19 cellular contexts compared by ENCODE assay signal in the genomic region with DNA sequence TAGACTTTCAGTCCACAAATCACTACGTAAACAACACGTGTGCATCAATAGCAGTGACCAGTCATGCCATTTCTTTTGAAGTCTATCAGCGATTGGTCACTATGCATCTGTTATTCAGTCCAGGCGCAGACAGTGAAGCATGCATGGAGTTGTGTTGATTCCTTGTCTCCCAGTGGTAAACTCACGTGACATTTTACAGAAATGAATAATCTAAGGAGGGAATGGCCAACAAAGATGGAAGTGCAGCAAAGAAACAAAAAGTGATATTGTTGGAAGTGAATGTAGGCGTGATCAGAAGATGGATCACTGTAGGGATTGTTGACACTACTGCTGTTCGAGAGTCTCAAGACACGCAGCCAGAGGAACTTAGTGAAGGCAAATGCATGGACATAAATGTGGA.
DNase-seq lines count a peak whose midpoint lies in the region; ATAC-seq, FAIRE-seq and TF ChIP-seq lines count a peak whose summit lies in the region.
"Had no signal": no experiment of that assay in that cellular context is flagged by ENCODE, and none has a peak within 500 bp of the region (broad histone marks: within the 10 kb centered on the region; RNA-seq: fewer than 3 reads in every experiment).

No MANE protein-coding gene starts in this region.

- no peak for ATAC-seq in HG03159 (IDR thresholded peaks at IDR 0.05; ENCODE audit: unreplicated experiment)
- ATAC-seq: CD8-positive, alpha-beta T cell; GM23338 had no signal

- FAIRE-seq in GM12891 (lab: Jason Lieb, UNC), result peak; percentile 57
- peak; percentile 73 for FAIRE-seq in bronchial epithelial cell (lab: Jason Lieb, UNC)
- FAIRE-seq: GM12892, GM19239, H54 had no signal

- H3K4me3 ChIP-seq in bronchial epithelial cell (ENCODE audit: low read depth, low read length), result no peak overlapping the region
- H3K4me3 ChIP-seq: GM23338, HAP-1 had no signal

- DNase-seq in GM12891 (ENCODE audit: insufficient read length, low spot score) (no peak), RPMI7951 (ENCODE audit: low read depth) (peak; percentile 10), bronchial epithelial cell (ENCODE audit: low read depth) (no peak), foreskin melanocyte (peak; percentile 84), NCI-H526 (lab: John Stamatoyannopoulos, UW) (no peak), NCI-H2171 (lab: John Stamatoyannopoulos, UW) (no peak)
- no peak for DNase-seq in activated CD4-positive, alpha-beta T cell treated with anti-CD3 and anti-CD28 coated beads for 48 hours
- DNase-seq: C1 segment of cervical spinal cord; CD4-positive, CD25-positive, alpha-beta regulatory T cell; CD8-positive, alpha-beta T cell; DMS53; DMS79 treated with DMSO at 0.1 percent for 48 hours; GF-D8 had no signal

- TF ChIP-seq CTCF in bronchial epithelial cell (IDR thresholded peaks at IDR 0.05; ENCODE audit: insufficient read depth, low read length, severe bottlenecking), result no peak

- no peak for TF ChIP-seq POLR2A in GM12891 (IDR thresholded peaks at IDR 0.05; ENCODE audit: low read depth, low read length)

- no peaks in the 10 kb centered on the region for H3K27me3 ChIP-seq in bronchial epithelial cell (ENCODE audit: control insufficient read depth, insufficient read depth, low read length)

- H3K36me3 ChIP-seq in bronchial epithelial cell (ENCODE audit: control insufficient read depth, insufficient read depth, low read length), result no peaks in the 10 kb centered on the region
- H3K36me3 ChIP-seq: HAP-1 had no signal

TF ChIP-seq in GM12891, 5 proteins besides CTCF, POLR2A, EP300 and RAD21:
- no peak for TF ChIP-seq TAF1 (IDR thresholded peaks at IDR 0.05; ENCODE audit: low read depth, low read length)
- no peak for TF ChIP-seq POU2F2 (IDR thresholded peaks at IDR 0.05; ENCODE audit: low read depth, low read length)
- TF ChIP-seq SPI1 (IDR thresholded peaks at IDR 0.05; ENCODE audit: low read depth, low read length), result no peak
- no peak for TF ChIP-seq PAX5 (IDR thresholded peaks at IDR 0.05; ENCODE audit: insufficient read depth, low read length, severe bottlenecking)
- no peak for TF ChIP-seq POLR2AphosphoS5 (IDR thresholded peaks at IDR 0.05; ENCODE audit: low read depth, low read length)

Comparison
In these comparisons a context has a peak if more than half of its experiments do, and no peak if none do; other contexts are left out.
1. DNase-seq: peak in RPMI7951 (single experiment) and foreskin melanocyte (single experiment); none in GM12891 (single experiment), bronchial epithelial cell (single experiment), NCI-H526 (0 of 2), activated CD4-positive, alpha-beta T cell treated with anti-CD3 and anti-CD28 coated beads for 48 hours (single experiment) and NCI-H2171 (single experiment).